In genomic region chr6:456358-456857, GRCh38 we compare ENCODE assay signal across 24 cellular contexts.
DNase-seq lines count a peak whose midpoint lies in the region; ATAC-seq and TF ChIP-seq lines count a peak whose summit lies in the region.
"Had no signal": no experiment of that assay in that cellular context is flagged by ENCODE, and none has a peak within 500 bp of the region (broad histone marks: within the 10 kb centered on the region; RNA-seq: fewer than 3 reads in every experiment).

No MANE protein-coding gene starts in this region.

- no CpG with 5 or more reads among the region's 4 CpGs for WGBS in iPS DF 6.9 (ENCODE audit: insufficient coverage, insufficient read length)

- H3K4me1 ChIP-seq in iPS DF 6.9 (ENCODE audit: control insufficient read depth, insufficient read depth, low read length), result peaks cover 2% of the 10 kb centered on the region; the same call in 1 of the 2 replicates
- H3K4me1 ChIP-seq: Caco-2 had no signal

- no peak overlapping the region for H3K4me3 ChIP-seq in iPS DF 6.9 (ENCODE audit: low read length)
- H3K4me3 ChIP-seq: GM12878, K562 had no signal

- H3K9me3 Mint-ChIP-seq in WTC11, result peaks cover 20% of the 10 kb centered on the region

- no peak for TF ChIP-seq CTCF in WTC11 (IDR thresholded peaks at IDR 0.05)

- no peaks in the 10 kb centered on the region for H3K27me3 ChIP-seq in iPS DF 6.9 (ENCODE audit: control insufficient read depth, insufficient read depth, low read length)

- no peaks in the 10 kb centered on the region for H3K27me3 Mint-ChIP-seq in WTC11 (ENCODE audit: low read depth)
- H3K27me3 Mint-ChIP-seq: B cell had no signal

- H3K27ac ChIP-seq in iPS DF 6.9 (ENCODE audit: low read length), result no peak overlapping the region
- H3K27ac ChIP-seq: 22Rv1, C4-2B, RWPE1 had no signal

- peak; percentile 93 for ATAC-seq in WTC11
- no peak for ATAC-seq in left colon
- ATAC-seq: CD8-positive, alpha-beta T cell; GM12878; K562; Panc1 had no signal

- DNase-seq in NCI-H526 (lab: John Stamatoyannopoulos, UW) (peak; percentile 3 to 15), NCI-H526 treated with DMSO at 0.1 percent for 48 hours (lab: John Stamatoyannopoulos, UW) (no peak), WTC11 (ENCODE audit: low spot score) (peak; percentile 36), iPS DF 6.9 (ENCODE audit: low read depth, low spot score) (peak; percentile 5), left colon (no peak), posterior cingulate gyrus (no peak)
- DNase-seq in stimulated activated CD8-positive, alpha-beta memory T cell treated with anti-CD3 and anti-CD28 coated beads, Interleukin-4, amount 100 ng/mL, for 48 hours, result no peak
- DNase-seq: Caco-2, GDM1, Kasumi-1, NCI-H1092 treated with DMSO at 0.1 percent for 48 hours, NCI-H1436, NCI-H2029, NCI-H446, NCI-H524 treated with DMSO at 0.1 percent for 48 hours, SHP77 treated with DMSO at 0.1 percent for 48 hours had no signal

- no peak overlapping the region for H3K4me3 Mint-ChIP-seq in WTC11
- H3K4me3 Mint-ChIP-seq: B cell; CD8-positive, alpha-beta T cell had no signal

- peaks cover 6% of the 10 kb centered on the region; the same call in 1 of the 2 replicates for H3K36me3 Mint-ChIP-seq in WTC11
- H3K36me3 Mint-ChIP-seq: CD8-positive, alpha-beta T cell had no signal

- H3K4me1 Mint-ChIP-seq in WTC11, result peaks cover 20% of the 10 kb centered on the region
- H3K4me1 Mint-ChIP-seq: B cell had no signal

- H3K9me3 ChIP-seq in iPS DF 6.9 (ENCODE audit: control insufficient read depth, insufficient read depth, low read length), result no peaks in the 10 kb centered on the region
- H3K9me3 ChIP-seq: Caco-2 had no signal

- CTCF ChIA-PET in WTC11 (lab: Charles Lee), result no interaction called here

- intact Hi-C loops in left colon (cut with DNase I, micrococcal nuclease), result no loop called here
- intact Hi-C loops in posterior cingulate gyrus (cut with DNase I), result no loop called here

- H3K27ac Mint-ChIP-seq in WTC11, result no peak overlapping the region
- H3K27ac Mint-ChIP-seq: B cell; CD8-positive, alpha-beta T cell had no signal

- no peaks in the 10 kb centered on the region for H3K36me3 ChIP-seq in iPS DF 6.9 (ENCODE audit: control insufficient read depth, insufficient read depth, low read length)

- POLR2A ChIA-PET in WTC11 (lab: Charles Lee), result no interaction called here

TF ChIP-seq in WTC11, 78 proteins besides CTCF, POLR2A, EP300 and RAD21:
- TF ChIP-seq ZNF121 (CRISPR knock-in tag; IDR thresholded peaks at IDR 0.05) (no peak), STAT6 (CRISPR knock-in tag; conservative IDR thresholded peaks at IDR 0.05; ENCODE audit: low read depth) (no peak), AFF4 (CRISPR knock-in tag; IDR thresholded peaks at IDR 0.05; ENCODE audit: borderline replicate concordance) (no peak), ZNF232 (CRISPR knock-in tag; IDR thresholded peaks at IDR 0.05) (no peak), TEAD1 (CRISPR knock-in tag; IDR thresholded peaks at IDR 0.05) (0 out of 2 replicates have a peak, but pooled peaks have one; percentile 20), ETV6 (CRISPR knock-in tag; IDR thresholded peaks at IDR 0.05) (no peak)

Comparison
In these comparisons a context has a peak if more than half of its experiments do, and no peak if none do; other contexts are left out.
1. DNase-seq: peak in NCI-H526 (2 of 2), WTC11 (single experiment) and iPS DF 6.9 (single experiment); none in NCI-H526 treated with DMSO at 0.1 percent for 48 hours (single experiment), left colon (0 of 2), stimulated activated CD8-positive, alpha-beta memory T cell treated with anti-CD3 and anti-CD28 coated beads, Interleukin-4, amount 100 ng/mL, for 48 hours (single experiment) and posterior cingulate gyrus (0 of 10).